In the genomic region with DNA sequence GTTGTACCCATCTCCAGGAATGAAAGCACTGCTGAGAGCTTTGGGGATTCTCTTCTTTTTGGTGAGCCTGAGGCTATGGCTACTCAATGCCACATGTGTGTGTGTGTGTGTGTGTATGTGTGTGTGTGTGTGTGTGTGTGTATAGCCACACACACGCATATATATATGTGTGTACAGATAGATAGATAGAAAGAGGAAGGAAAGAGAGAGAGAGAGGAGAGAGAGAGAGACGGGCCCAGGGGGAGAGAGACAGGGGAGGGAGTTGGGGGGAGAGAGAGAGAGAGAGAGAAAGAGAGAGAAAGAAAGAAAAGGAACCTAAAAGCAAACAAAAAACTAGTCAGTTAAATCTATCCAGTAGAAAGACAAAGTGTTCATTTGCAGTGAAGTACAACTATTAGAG, we compare ENCODE assay signal across 30 cellular contexts. TPM values are rescaled to one million over a fixed set of nuclear protein-coding genes. Genes with fewer than 3 reads are reported as not detected.
"Had no signal": no experiment of that assay in that cellular context is flagged by ENCODE, and none has a peak within 500 bp of the region (broad histone marks: within the 10 kb centered on the region; RNA-seq: fewer than 3 reads in every experiment).

No MANE protein-coding gene starts in this region.

- H3K4me2 ChIP-seq: KMS-11, SK-N-SH had no signal

- H3K4me1 Mint-ChIP-seq: activated B cell treated with CpG ODN at 0.5 μM for 24 hours; activated CD4-positive, alpha-beta T cell treated with anti-CD3 and anti-CD28 coated beads, Interleukin-2, amount 10 ng/mL, durations not matched to agents 7 days and 5 days; activated naive CD8-positive, alpha-beta T cell treated with anti-CD3 and anti-CD28 coated beads, Interleukin-2, amount 50 U/mL, for 24 hours had no signal

- H3K27ac Mint-ChIP-seq: activated B cell treated with CpG ODN at 0.5 μM for 24 hours; activated CD4-positive, alpha-beta memory T cell treated with anti-CD3 and anti-CD28 coated beads for 36 hours; activated CD4-positive, alpha-beta T cell treated with anti-CD3 and anti-CD28 coated beads, Interleukin-2, amount 10 ng/mL, durations not matched to agents 7 days and 5 days; activated naive CD8-positive, alpha-beta T cell treated with anti-CD3 and anti-CD28 coated beads, Interleukin-2, amount 50 U/mL, for 24 hours; T-helper 1 cell treated with Interleukin-12 subunit alpha and Interleukin-12 subunit beta and Interleukin-4 antibody, amounts not matched to agents 30 μg/mL and 1 μg/mL, for 36 hours had no signal

- H3K27ac ChIP-seq: ascending aorta, body of pancreas, KMS-11, SJCRH30 had no signal

- H3K4me3 Mint-ChIP-seq: activated B cell treated with CpG ODN at 0.5 μM for 24 hours; activated CD4-positive, alpha-beta memory T cell treated with anti-CD3 and anti-CD28 coated beads for 36 hours; activated CD4-positive, alpha-beta T cell treated with anti-CD3 and anti-CD28 coated beads, Interleukin-2, amount 10 ng/mL, durations not matched to agents 7 days and 5 days; activated naive CD8-positive, alpha-beta T cell treated with anti-CD3 and anti-CD28 coated beads, Interleukin-2, amount 50 U/mL, for 24 hours; activated T-cell treated with anti-CD3 and anti-CD28 coated beads, Interleukin-2, amount 50 U/mL, for 4 hours; T-helper 1 cell treated with Interleukin-12 subunit alpha and Interleukin-12 subunit beta and Interleukin-4 antibody, amounts not matched to agents 30 μg/mL and 1 μg/mL, for 36 hours had no signal

- H3K9ac ChIP-seq: KMS-11, SK-N-SH had no signal

- H3K9me3 ChIP-seq: ascending aorta, body of pancreas, SJCRH30, SK-N-SH had no signal

- H3K4me3 ChIP-seq: ascending aorta, body of pancreas, SJCRH30 had no signal

- DNase-seq: activated B cell treated with CpG ODN at 0.5 μM for 24 hours; activated CD4-positive, alpha-beta memory T cell treated with anti-CD3 and anti-CD28 coated beads for 36 hours; activated CD4-positive, alpha-beta T cell treated with anti-CD3 and anti-CD28 coated beads, Interleukin-2, amount 10 ng/mL, durations not matched to agents 7 days and 5 days; activated CD8-positive, alpha-beta memory T cell treated with anti-CD3 and anti-CD28 coated beads for 24 hours; activated effector memory CD4-positive, alpha-beta T cell treated with anti-CD3 and anti-CD28 coated beads, Interleukin-2, amount 50 U/mL, for 16 hours; activated naive CD4-positive, alpha-beta T cell treated with Interleukin-2 at 50 U/mL for 16 hours; activated naive CD8-positive, alpha-beta T cell treated with anti-CD3 and anti-CD28 coated beads, Interleukin-2, amount 50 U/mL, for 24 hours; activated T-cell treated with anti-CD3 and anti-CD28 coated beads, Interleukin-2, amount 50 U/mL, for 4 hours; amniotic stem cell; body of pancreas; NCI-H1092 treated with DMSO at 0.1 percent for 48 hours; NCI-H1417 treated with DMSO at 0.1 percent for 48 hours; NCI-H1694; NCI-H2029; NCI-H2107; NCI-H226; NCI-H526; NCI-H82; RPMI8226; SJCRH30 had no signal

- H3K9me3 Mint-ChIP-seq: activated B cell treated with CpG ODN at 0.5 μM for 24 hours; activated CD4-positive, alpha-beta memory T cell treated with anti-CD3 and anti-CD28 coated beads for 36 hours; activated CD4-positive, alpha-beta T cell treated with anti-CD3 and anti-CD28 coated beads, Interleukin-2, amount 10 ng/mL, durations not matched to agents 7 days and 5 days; activated naive CD4-positive, alpha-beta T cell treated with anti-CD3 and anti-CD28 coated beads, Interleukin-2, amount 50 U/mL, for 72 hours; activated naive CD8-positive, alpha-beta T cell treated with anti-CD3 and anti-CD28 coated beads, Interleukin-2, amount 50 U/mL, for 24 hours; activated T-cell treated with anti-CD3 and anti-CD28 coated beads, Interleukin-2, amount 50 U/mL, for 4 hours; T-helper 1 cell treated with Interleukin-12 subunit alpha and Interleukin-12 subunit beta and Interleukin-4 antibody, amounts not matched to agents 30 μg/mL and 1 μg/mL, for 36 hours had no signal

- ATAC-seq: activated naive CD4-positive, alpha-beta T cell treated with anti-CD3 and anti-CD28 coated beads, Interleukin-2, amount 50 U/mL, for 72 hours; activated naive CD8-positive, alpha-beta T cell treated with anti-CD3 and anti-CD28 coated beads, Interleukin-2, amount 50 U/mL, for 24 hours; activated T-cell treated with anti-CD3 and anti-CD28 coated beads, Interleukin-2, amount 50 U/mL, for 4 hours; body of pancreas; Panc1; Right ventricle myocardium inferior had no signal

- H3K4me1 ChIP-seq: body of pancreas had no signal

- H3K36me3 Mint-ChIP-seq: activated CD4-positive, alpha-beta memory T cell treated with anti-CD3 and anti-CD28 coated beads for 36 hours; activated naive CD4-positive, alpha-beta T cell treated with anti-CD3 and anti-CD28 coated beads, Interleukin-2, amount 50 U/mL, for 72 hours had no signal

- H3K27me3 ChIP-seq: ascending aorta, body of pancreas, SJCRH30 had no signal

- H3K36me3 ChIP-seq: ascending aorta, SJCRH30 had no signal

RNA-seq across cellular contexts. Expression of a gene that starts 8.3 kb away (rescaled TPM):
- total RNA-seq: activated B cell treated with CpG ODN at 0.5 μM for 24 hours; activated CD4-positive, alpha-beta memory T cell treated with anti-CD3 and anti-CD28 coated beads for 36 hours; activated CD4-positive, alpha-beta T cell treated with anti-CD3 and anti-CD28 coated beads, Interleukin-2, amount 10 ng/mL, durations not matched to agents 7 days and 5 days; activated naive CD4-positive, alpha-beta T cell treated with anti-CD3 and anti-CD28 coated beads, Interleukin-2, amount 50 U/mL, for 72 hours; activated T-cell treated with anti-CD3 and anti-CD28 coated beads, Interleukin-2, amount 50 U/mL, for 4 hours; body of pancreas; MCF 10A; NCI-H460; OCI-LY7; Right ventricle myocardium inferior had no signal

RNA-seq across cellular contexts. Expression of a gene that starts 28.9 kb away (rescaled TPM):
- total RNA-seq: activated B cell treated with CpG ODN at 0.5 μM for 24 hours; activated CD4-positive, alpha-beta memory T cell treated with anti-CD3 and anti-CD28 coated beads for 36 hours; activated CD4-positive, alpha-beta T cell treated with anti-CD3 and anti-CD28 coated beads, Interleukin-2, amount 10 ng/mL, durations not matched to agents 7 days and 5 days; activated naive CD4-positive, alpha-beta T cell treated with anti-CD3 and anti-CD28 coated beads, Interleukin-2, amount 50 U/mL, for 72 hours; activated T-cell treated with anti-CD3 and anti-CD28 coated beads, Interleukin-2, amount 50 U/mL, for 4 hours; MCF 10A; NCI-H460; OCI-LY7 had no signal
